In genomic region chr12:64009321-64010068, GRCh38 we compare ENCODE assay signal across 1 cellular context.
TF ChIP-seq lines count a peak whose summit lies in the region.

No MANE protein-coding gene starts in this region.

TF ChIP-seq in HepG2, 621 proteins besides CTCF, POLR2A, EP300 and RAD21 (continued from another document):
- TF ChIP-seq ZNF362 (CRISPR knock-in tag; IDR thresholded peaks at IDR 0.05; ENCODE audit: borderline replicate concordance) (no peak), HOXA9 (CRISPR knock-in tag; IDR thresholded peaks at IDR 0.05; ENCODE audit: borderline replicate concordance) (no peak), RBM39 (IDR thresholded peaks at IDR 0.05; ENCODE audit: low read depth, low read length, poor library complexity, severe bottlenecking) (no peak), ZMAT5 (CRISPR knock-in tag; IDR thresholded peaks at IDR 0.05; ENCODE audit: borderline replicate concordance, low read depth) (no peak), ZFY (CRISPR knock-in tag; IDR thresholded peaks at IDR 0.05) (no peak), ZSCAN31 (CRISPR knock-in tag; IDR thresholded peaks at IDR 0.05; ENCODE audit: low read depth) (no peak), HNF1B (CRISPR knock-in tag; IDR thresholded peaks at IDR 0.05) (no peak)
